In genomic region chr16:46973457-46974324, GRCh38 we compare ENCODE assay signal across 7 cellular contexts.
DNase-seq lines count a peak whose midpoint lies in the region; ATAC-seq and TF ChIP-seq lines count a peak whose summit lies in the region.

DNAJA2 (minus strand) TSS chr16:46973674; CDS start chr16:46973572, 102 bp downstream.

- peak; percentile 64 for ATAC-seq in GM18508 (IDR thresholded peaks at IDR 0.05; ENCODE audit: insufficient read depth, unreplicated experiment)
- peak; percentile 86 for ATAC-seq in HG02970 (IDR thresholded peaks at IDR 0.05; ENCODE audit: low FRiP score, unreplicated experiment)

- no peak for TF ChIP-seq CTCF in retinal pigment epithelial cell (conservative IDR thresholded peaks at IDR 0.05; ENCODE audit: low read depth, low read length)

- peak within 1 kb of the TSS; percentile 89 for H3K4me3 ChIP-seq in retinal pigment epithelial cell (ENCODE audit: low read length)

- DNase-seq in NCI-H2029 treated with DMSO at 0.1 percent for 48 hours (lab: John Stamatoyannopoulos, UW), result peak; percentile 21
- peak; percentile 59 for DNase-seq in T1000 (lab: John Stamatoyannopoulos, UW)
- peak; percentile 97 for DNase-seq in astrocyte of the hippocampus (ENCODE audit: low read depth, low spot score)
- peak; percentile 29 to 93 (median 84) for DNase-seq in hypothalamus (lab: John Stamatoyannopoulos, UW)
- DNase-seq in retinal pigment epithelial cell (ENCODE audit: low read depth), result peak; percentile 70

Comparison
In these comparisons a context has a peak if more than half of its experiments do, and no peak if none do; other contexts are left out.
1. Peak in every context shown above with its lines: DNase-seq, ATAC-seq and H3K4me3 ChIP-seq.
2. DNase-seq: peak in every context shown above with its lines; median percentile 97 in astrocyte of the hippocampus; 84 in hypothalamus; 70 in retinal pigment epithelial cell; 59 in T1000; 21 in NCI-H2029 treated with DMSO at 0.1 percent for 48 hours.